9 cellular contexts compared by ENCODE assay signal in the genomic region with DNA sequence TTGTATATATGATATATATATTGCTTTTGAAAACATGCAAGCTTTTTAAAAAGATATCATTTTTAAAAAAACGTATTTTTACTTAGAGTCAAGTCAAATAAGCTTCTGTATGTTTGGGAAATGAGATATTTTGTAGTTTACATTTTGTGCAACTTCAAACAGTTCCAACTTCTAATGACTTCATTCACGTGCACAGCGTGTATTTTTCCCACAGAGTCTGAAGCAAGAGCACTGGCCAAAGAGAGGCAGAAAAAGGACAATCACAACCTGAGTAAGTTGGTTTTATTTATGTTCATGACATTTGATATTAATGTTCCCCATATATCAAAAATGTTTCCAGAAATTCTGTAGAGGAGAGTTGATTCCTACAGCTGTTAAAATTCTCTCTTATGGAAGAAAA. TPM values are rescaled to one million over a fixed set of nuclear protein-coding genes. Genes with fewer than 3 reads are reported as not detected.
"Had no signal": no experiment of that assay in that cellular context is flagged by ENCODE, and none has a peak within 500 bp of the region (broad histone marks: within the 10 kb centered on the region; RNA-seq: fewer than 3 reads in every experiment).

No MANE protein-coding gene starts in this region.

- FAIRE-seq: HepG2, HTR-8/SVneo, K562 had no signal

- H3K4me3 ChIP-seq: K562 had no signal

- ATAC-seq: HepG2, K562 had no signal

- DNase-seq: KBM-7, KG1 had no signal

- H3K27ac ChIP-seq: HL-60, KMS-11 had no signal

- H3K4me2 ChIP-seq: KMS-11 had no signal

- H3K9ac ChIP-seq: KMS-11 had no signal

RNA-seq across cellular contexts. Expression of gene SAMMSON, which starts 47.9 kb away (rescaled TPM):
- total RNA-seq: HepG2, HT-29 had no signal
- polyA plus RNA-seq: HepG2, IgD-negative memory B cell had no signal
